36 cellular contexts compared by ENCODE assay signal in genomic region chrX:110578270-110578669, GRCh38.
"Had no signal": no experiment of that assay in that cellular context is flagged by ENCODE, and none has a peak within 500 bp of the region (broad histone marks: within the 10 kb centered on the region; RNA-seq: fewer than 3 reads in every experiment).

No MANE protein-coding gene starts in this region.

- H3K36me3 ChIP-seq: adrenal gland, ascending aorta, breast epithelium, esophagus squamous epithelium, gastroesophageal sphincter, WERI-Rb-1 had no signal

- H3K27me3 Mint-ChIP-seq: activated CD4-positive, alpha-beta memory T cell treated with anti-CD3 and anti-CD28 coated beads for 36 hours; activated CD4-positive, alpha-beta T cell treated with anti-CD3 and anti-CD28 coated beads for 36 hours; activated CD4-positive, alpha-beta T cell treated with anti-CD3 and anti-CD28 coated beads, Interleukin-2, amount 10 ng/mL, durations not matched to agents 24 days and 14 days; activated CD8-positive, alpha-beta memory T cell treated with anti-CD3 and anti-CD28 coated beads, Interleukin-2, amount 10 ng/mL, durations not matched to agents 7 days and 5 days; activated naive CD4-positive, alpha-beta T cell treated with anti-CD3 and anti-CD28 coated beads, Interleukin-2, amount 50 U/mL, for 24 hours; activated naive CD8-positive, alpha-beta T cell treated with anti-CD3 and anti-CD28 coated beads for 36 hours; activated naive CD8-positive, alpha-beta T cell treated with anti-CD3 and anti-CD28 coated beads, Interleukin-2, amount 50 U/mL, for 24 hours; brain; central memory CD8-positive, alpha-beta T cell; T-helper 17 cell had no signal

- FAIRE-seq: endometrium, endothelial cell of umbilical vein had no signal

- H3K4me1 Mint-ChIP-seq: activated CD4-positive, alpha-beta T cell treated with anti-CD3 and anti-CD28 coated beads for 36 hours; activated CD4-positive, alpha-beta T cell treated with anti-CD3 and anti-CD28 coated beads, Interleukin-2, amount 10 ng/mL, durations not matched to agents 24 days and 14 days; activated CD8-positive, alpha-beta memory T cell treated with anti-CD3 and anti-CD28 coated beads, Interleukin-2, amount 10 ng/mL, durations not matched to agents 7 days and 5 days; activated naive CD4-positive, alpha-beta T cell treated with anti-CD3 and anti-CD28 coated beads, Interleukin-2, amount 50 U/mL, for 24 hours; activated naive CD8-positive, alpha-beta T cell treated with anti-CD3 and anti-CD28 coated beads for 36 hours; activated naive CD8-positive, alpha-beta T cell treated with anti-CD3 and anti-CD28 coated beads, Interleukin-2, amount 50 U/mL, for 24 hours; central memory CD8-positive, alpha-beta T cell; T-helper 17 cell had no signal

- ATAC-seq: activated CD4-positive, alpha-beta T cell treated with anti-CD3 and anti-CD28 coated beads for 36 hours; activated CD8-positive, alpha-beta memory T cell treated with anti-CD3 and anti-CD28 coated beads, Interleukin-2, amount 10 ng/mL, durations not matched to agents 7 days and 5 days; activated CD8-positive, alpha-beta T cell treated with anti-CD3 and anti-CD28 coated beads, Interleukin-2, amount 10 ng/mL, durations not matched to agents 7 days and 5 days; activated naive CD8-positive, alpha-beta T cell treated with anti-CD3 and anti-CD28 coated beads, Interleukin-2, amount 50 U/mL, for 24 hours; gastroesophageal sphincter; T-helper 17 cell had no signal

- H3K27ac ChIP-seq: adrenal gland, ascending aorta, breast epithelium, epithelial cell of prostate, esophagus squamous epithelium, gastroesophageal sphincter, WERI-Rb-1 had no signal

- H3K36me3 Mint-ChIP-seq: activated CD4-positive, alpha-beta memory T cell treated with anti-CD3 and anti-CD28 coated beads for 36 hours; activated CD8-positive, alpha-beta memory T cell treated with anti-CD3 and anti-CD28 coated beads, Interleukin-2, amount 10 ng/mL, durations not matched to agents 7 days and 5 days; activated naive CD4-positive, alpha-beta T cell treated with anti-CD3 and anti-CD28 coated beads, Interleukin-2, amount 50 U/mL, for 24 hours; activated naive CD8-positive, alpha-beta T cell treated with anti-CD3 and anti-CD28 coated beads for 36 hours had no signal

- H3K27me3 ChIP-seq: ascending aorta, esophagus squamous epithelium, gastroesophageal sphincter had no signal

- H3K4me1 ChIP-seq: adrenal gland, ascending aorta, breast epithelium, esophagus squamous epithelium, gastroesophageal sphincter had no signal

- H3K4me3 ChIP-seq: adrenal gland, ascending aorta, breast epithelium, esophagus squamous epithelium, gastroesophageal sphincter had no signal

- H3K9me3 Mint-ChIP-seq: activated CD4-positive, alpha-beta T cell treated with anti-CD3 and anti-CD28 coated beads, Interleukin-2, amount 10 ng/mL, durations not matched to agents 24 days and 14 days; activated naive CD4-positive, alpha-beta T cell treated with anti-CD3 and anti-CD28 coated beads, Interleukin-2, amount 50 U/mL, for 24 hours; activated naive CD8-positive, alpha-beta T cell treated with anti-CD3 and anti-CD28 coated beads for 36 hours; activated naive CD8-positive, alpha-beta T cell treated with anti-CD3 and anti-CD28 coated beads, Interleukin-2, amount 50 U/mL, for 24 hours; activated T-helper 1 cell treated with anti-CD3 and anti-CD28 coated beads, Interleukin-12 subunit alpha, Interleukin-12 subunit beta, Interleukin-2, Interleukin-4 antibody, amounts not matched to agents 30 ng/mL and 10 ng/mL and 1 ng/mL, durations not matched to agents 14 hours and 24 hours and 36 hours; activated T-helper 2 cell treated with anti-CD3 and anti-CD28 coated beads, Interferon-gamma antibody, Interleukin-2, Interleukin-4, amounts not matched to agents 10 μg/mL and 5 μg/mL and 100 μg/mL, durations not matched to agents 14 hours and 24 hours and 36 hours; T-helper 2 cell treated with Interferon-gamma antibody and Interleukin-4, amounts not matched to agents 5 μg/mL and 100 μg/mL, for 36 hours had no signal

- H3K4me3 Mint-ChIP-seq: activated CD4-positive, alpha-beta memory T cell treated with anti-CD3 and anti-CD28 coated beads for 36 hours; activated CD4-positive, alpha-beta T cell treated with anti-CD3 and anti-CD28 coated beads for 36 hours; activated CD4-positive, alpha-beta T cell treated with anti-CD3 and anti-CD28 coated beads, Interleukin-2, amount 10 ng/mL, durations not matched to agents 24 days and 14 days; activated CD8-positive, alpha-beta memory T cell treated with anti-CD3 and anti-CD28 coated beads, Interleukin-2, amount 10 ng/mL, durations not matched to agents 7 days and 5 days; activated CD8-positive, alpha-beta T cell treated with anti-CD3 and anti-CD28 coated beads, Interleukin-2, amount 10 ng/mL, durations not matched to agents 7 days and 5 days; activated naive CD4-positive, alpha-beta T cell treated with anti-CD3 and anti-CD28 coated beads for 36 hours; activated naive CD4-positive, alpha-beta T cell treated with anti-CD3 and anti-CD28 coated beads, Interleukin-2, amount 50 U/mL, for 24 hours; activated naive CD8-positive, alpha-beta T cell treated with anti-CD3 and anti-CD28 coated beads for 36 hours; activated naive CD8-positive, alpha-beta T cell treated with anti-CD3 and anti-CD28 coated beads, Interleukin-2, amount 50 U/mL, for 24 hours; activated T-helper 1 cell treated with anti-CD3 and anti-CD28 coated beads, Interleukin-12 subunit alpha, Interleukin-12 subunit beta, Interleukin-2, Interleukin-4 antibody, amounts not matched to agents 30 ng/mL and 10 ng/mL and 1 ng/mL, durations not matched to agents 14 hours and 24 hours and 36 hours; brain; central memory CD8-positive, alpha-beta T cell; T-helper 17 cell; T-helper 2 cell treated with Interferon-gamma antibody and Interleukin-4, amounts not matched to agents 5 μg/mL and 100 μg/mL, for 36 hours had no signal

- DNase-seq: activated CD4-positive, alpha-beta memory T cell treated with anti-CD3 and anti-CD28 coated beads for 36 hours; activated CD4-positive, alpha-beta T cell treated with anti-CD3 and anti-CD28 coated beads for 36 hours; activated CD4-positive, alpha-beta T cell treated with anti-CD3 and anti-CD28 coated beads, Interleukin-2, amount 10 ng/mL, durations not matched to agents 24 days and 14 days; activated CD4-positive, CD25-positive, alpha-beta regulatory T cell; activated CD4-positive, CD25-positive, alpha-beta regulatory T cell treated with anti-CD3 and anti-CD28 coated beads, Interleukin-2, amount 50 U/mL, for 72 hours; activated CD8-positive, alpha-beta memory T cell treated with anti-CD3 and anti-CD28 coated beads, Interleukin-2, amount 10 ng/mL, durations not matched to agents 7 days and 5 days; activated CD8-positive, alpha-beta memory T cell treated with anti-CD3 and anti-CD28 coated beads, Interleukin-2, amount 50 U/mL, for 4 hours; activated CD8-positive, alpha-beta T cell treated with anti-CD3 and anti-CD28 coated beads, Interleukin-2, amount 10 ng/mL, durations not matched to agents 7 days and 5 days; activated effector memory CD4-positive, alpha-beta T cell treated with anti-CD3 and anti-CD28 coated beads, Interleukin-2, amount 50 U/mL, for 16 hours; activated naive CD4-positive, alpha-beta T cell treated with anti-CD3 and anti-CD28 coated beads for 36 hours; activated naive CD8-positive, alpha-beta T cell treated with anti-CD3 and anti-CD28 coated beads for 36 hours; activated naive CD8-positive, alpha-beta T cell treated with anti-CD3 and anti-CD28 coated beads, Interleukin-2, amount 50 U/mL, for 24 hours; activated T-cell treated with anti-CD3 and anti-CD28 coated beads, Interleukin-2, amount 50 U/mL, for 1 hour; activated T-cell treated with anti-CD3 and anti-CD28 coated beads, Interleukin-2, amount 50 U/mL, for 48 hours; adrenal gland; cortex of kidney; dermis blood vessel endothelial cell; effector CD8-positive, alpha-beta T cell; esophagus squamous epithelium; foreskin melanocyte; T-helper 1 cell; T-helper 17 cell; T1000; WERI-Rb-1 had no signal

- H3K27ac Mint-ChIP-seq: activated CD4-positive, alpha-beta memory T cell treated with anti-CD3 and anti-CD28 coated beads for 36 hours; activated CD4-positive, alpha-beta T cell treated with anti-CD3 and anti-CD28 coated beads for 36 hours; activated CD4-positive, alpha-beta T cell treated with anti-CD3 and anti-CD28 coated beads, Interleukin-2, amount 10 ng/mL, durations not matched to agents 24 days and 14 days; activated CD8-positive, alpha-beta memory T cell treated with anti-CD3 and anti-CD28 coated beads, Interleukin-2, amount 10 ng/mL, durations not matched to agents 7 days and 5 days; activated CD8-positive, alpha-beta T cell treated with anti-CD3 and anti-CD28 coated beads, Interleukin-2, amount 10 ng/mL, durations not matched to agents 7 days and 5 days; activated naive CD4-positive, alpha-beta T cell treated with anti-CD3 and anti-CD28 coated beads for 36 hours; activated naive CD4-positive, alpha-beta T cell treated with anti-CD3 and anti-CD28 coated beads, Interleukin-2, amount 50 U/mL, for 24 hours; activated naive CD8-positive, alpha-beta T cell treated with anti-CD3 and anti-CD28 coated beads for 36 hours; activated naive CD8-positive, alpha-beta T cell treated with anti-CD3 and anti-CD28 coated beads, Interleukin-2, amount 50 U/mL, for 24 hours; activated T-helper 1 cell treated with anti-CD3 and anti-CD28 coated beads, Interleukin-12 subunit alpha, Interleukin-12 subunit beta, Interleukin-2, Interleukin-4 antibody, amounts not matched to agents 30 ng/mL and 10 ng/mL and 1 ng/mL, durations not matched to agents 14 hours and 24 hours and 36 hours; activated T-helper 2 cell treated with anti-CD3 and anti-CD28 coated beads, Interferon-gamma antibody, Interleukin-2, Interleukin-4, amounts not matched to agents 10 μg/mL and 5 μg/mL and 100 μg/mL, durations not matched to agents 14 hours and 24 hours and 36 hours; T-helper 17 cell; T-helper 2 cell treated with Interferon-gamma antibody and Interleukin-4, amounts not matched to agents 5 μg/mL and 100 μg/mL, for 36 hours had no signal

- H3K9me3 ChIP-seq: adrenal gland, ascending aorta, breast epithelium, esophagus squamous epithelium, gastroesophageal sphincter had no signal
